Comparison of ENCODE assay signal across 6 cellular contexts in genomic region chr2:240557101-240557751, GRCh38. TPM values are rescaled to one million over a fixed set of nuclear protein-coding genes. Genes with fewer than 3 reads are reported as not detected.
A peak's percentile ranks its signal among the peaks of the same experiment; 100 is the strongest.
DNase-seq lines count a peak whose midpoint lies in the region; ATAC-seq and TF ChIP-seq lines count a peak whose summit lies in the region.

No MANE protein-coding gene starts in this region.

- peaks cover 39% of the 10 kb centered on the region for H3K4me1 ChIP-seq in adipocyte (ENCODE audit: control insufficient read depth, insufficient read depth, low read length)

- H3K9me3 Mint-ChIP-seq in CD14-positive monocyte (peaks cover 0 to 4% (median 0%) of the 10 kb centered on the region in 7 donors), mesothelial cell of epicardium (peaks cover under 1% of the 10 kb centered on the region)

- H3K36me3 ChIP-seq in adipocyte (ENCODE audit: control insufficient read depth, insufficient read depth, low read length, severe bottlenecking): peaks cover 3% of the 10 kb centered on the region

- H3K27me3 ChIP-seq in adipocyte (replicated peaks; ENCODE audit: control insufficient read depth, insufficient read depth, low read length): no peaks in the 10 kb centered on the region

- peak; percentile 37 for DNase-seq in CD14-positive monocyte (ENCODE audit: low spot score)
- peak; percentile 20 for DNase-seq in adipocyte (ENCODE audit: low read depth)
- peak; percentile 19 to 37 for DNase-seq in mesothelial cell of epicardium (ENCODE audit: low spot score in 2 of 2, unreplicated experiment in 2 of 2)
- DNase-seq in HT-29 (ENCODE audit: low spot score): no peak
- no peak for DNase-seq in DMS53 (lab: John Stamatoyannopoulos, UW)

- no peak overlapping the region for H3K27ac Mint-ChIP-seq in CD14-positive monocyte
- H3K27ac Mint-ChIP-seq in mesothelial cell of epicardium: no peak overlapping the region

- intact Hi-C loops in CD14-positive monocyte (cut with micrococcal nuclease): loop anchor here in 1 of 2 donors (5.0 kb wide), 1 partner anchor 40 kb away; no protein-coding TSS in a partner anchor

- H3K9me3 ChIP-seq in adipocyte (ENCODE audit: control insufficient read depth, low read length): no peaks in the 10 kb centered on the region

- peak overlapping the region; percentile 70 for H3K4me3 ChIP-seq in adipocyte (ENCODE audit: low read length)

- H3K9ac ChIP-seq in adipocyte (ENCODE audit: low read length): peak overlapping the region; percentile 50

- H3K27me3 Mint-ChIP-seq in CD14-positive monocyte (ENCODE audit: low read depth in 3 of 3) (peaks cover 0 to 7% (median 4%) of the 10 kb centered on the region in 3 donors), mesothelial cell of epicardium (ENCODE audit: low read depth) (no peaks in the 10 kb centered on the region)

- H3K4me1 Mint-ChIP-seq in CD14-positive monocyte (peaks cover 40% of the 10 kb centered on the region), mesothelial cell of epicardium (peaks cover 35% of the 10 kb centered on the region)

- H3K36me3 Mint-ChIP-seq in CD14-positive monocyte: peaks cover 39 to 46% of the 10 kb centered on the region in 2 donors
- H3K36me3 Mint-ChIP-seq in mesothelial cell of epicardium: peaks cover 6% of the 10 kb centered on the region

- ATAC-seq in HG03460 (IDR thresholded peaks at IDR 0.05; ENCODE audit: unreplicated experiment): no peak

- H3K4me3 Mint-ChIP-seq in CD14-positive monocyte: peak overlapping the region in 1 of 2 donors; percentile 27
- H3K4me3 Mint-ChIP-seq in mesothelial cell of epicardium: peak overlapping the region; percentile 46

- peak; percentile 36 for TF ChIP-seq CTCF in CD14-positive monocyte (IDR thresholded peaks at IDR 0.05)
- no peak for TF ChIP-seq CTCF in mesothelial cell of epicardium (IDR thresholded peaks at IDR 0.05; ENCODE audit: unreplicated experiment)

RNA-seq across cellular contexts. Expression of gene ANKMY1, which starts 0.6 kb away (rescaled TPM):
- 1 to 10 TPM; 2.1 to 2.9 TPM for polyA plus RNA-seq in CD14-positive monocyte
- 25.9 to 29.8 TPM (median 27.3 TPM) in 3 replicates for total RNA-seq in mesothelial cell of epicardium
- 26.5 and 29.5 TPM in 2 replicates for total RNA-seq in HT-29 (2014; rRNA removed; shearing (Covaris generic))

RNA-seq across cellular contexts. Expression of gene DUSP28, which starts 2.9 kb away (rescaled TPM):
- 10 to 100 TPM; 17.1 to 17.7 TPM for polyA plus RNA-seq in CD14-positive monocyte
- total RNA-seq in mesothelial cell of epicardium: 4.3 to 6.2 TPM (median 5.9 TPM) in 3 replicates
- 10.0 and 10.4 TPM in 2 replicates for total RNA-seq in HT-29 (2014; rRNA removed; shearing (Covaris generic))

RNA-seq across cellular contexts. Expression of gene RNPEPL1, which starts 11.1 kb away (rescaled TPM):
- polyA plus RNA-seq in CD14-positive monocyte: 10 to 100 TPM; 15.4 to 36.4 TPM
- total RNA-seq in mesothelial cell of epicardium: 26.4 to 28.3 TPM (median 28.3 TPM) in 3 replicates
- total RNA-seq in HT-29 (2014; rRNA removed; shearing (Covaris generic)): 57.9 and 74.9 TPM in 2 replicates

RNA-seq across cellular contexts. Expression of gene CAPN10, which starts 29.3 kb away (rescaled TPM):
- polyA plus RNA-seq in CD14-positive monocyte: 1 to 10 TPM; 7.3 to 7.4 TPM
- total RNA-seq in mesothelial cell of epicardium: 58.3 to 60.3 TPM (median 58.6 TPM) in 3 replicates
- total RNA-seq in HT-29 (2014; rRNA removed; shearing (Covaris generic)): 88.3 and 90.2 TPM in 2 replicates

Comparison
In these comparisons a context has a peak if more than half of its experiments do, and no peak if none do; other contexts are left out.
1. DNase-seq: peak in CD14-positive monocyte (single experiment), adipocyte (single experiment) and mesothelial cell of epicardium (2 of 2); none in HT-29 (single experiment) and DMS53 (single experiment).